23 cellular contexts compared by ENCODE assay signal in genomic region chr2:135612319-135612718, GRCh38.
DNase-seq lines count a peak whose midpoint lies in the region; ATAC-seq, FAIRE-seq and TF ChIP-seq lines count a peak whose summit lies in the region.
"Had no signal": no experiment of that assay in that cellular context is flagged by ENCODE, and none has a peak within 500 bp of the region (broad histone marks: within the 10 kb centered on the region; RNA-seq: fewer than 3 reads in every experiment).

No MANE protein-coding gene starts in this region.

- H2BK15ac ChIP-seq in mesenchymal stem cell (ENCODE audit: low read depth, poor library complexity, severe bottlenecking) = no peak overlapping the region

- no peak overlapping the region for H2BK5ac ChIP-seq in mesenchymal stem cell (ENCODE audit: low read depth, low read length, poor library complexity, severe bottlenecking)

- peaks cover 28% of the 10 kb centered on the region for H3K4me1 ChIP-seq in OCI-LY3 (ENCODE audit: low read length)
- H3K4me1 ChIP-seq in mesenchymal stem cell (ENCODE audit: control insufficient read depth, insufficient read depth, low read depth, low read length) = no peaks in the 10 kb centered on the region
- H3K4me1 ChIP-seq: A549; BE2C; BLaER1 treated with 17β-estradiol and CSF1 and Interleukin-3, amounts not matched to agents 10 nM and 100 nM had no signal

- H4K91ac ChIP-seq in mesenchymal stem cell (ENCODE audit: low read length) = no peak overlapping the region

- H3K27me3 ChIP-seq in OCI-LY3 (ENCODE audit: low read depth, low read length) (no peaks in the 10 kb centered on the region), mesenchymal stem cell (ENCODE audit: control insufficient read depth in 1 of 2, insufficient read depth in 1 of 2, low read length in 2 of 2) (no peaks in the 10 kb centered on the region)
- H3K27me3 ChIP-seq: BE2C; BLaER1 treated with 17β-estradiol and CSF1 and Interleukin-3, amounts not matched to agents 10 nM and 100 nM had no signal

- H3K9me3 ChIP-seq in OCI-LY3 (ENCODE audit: insufficient read depth, low read length) (no peaks in the 10 kb centered on the region), mesenchymal stem cell (ENCODE audit: control insufficient read depth, low read length) (no peaks in the 10 kb centered on the region)
- H3K9me3 ChIP-seq: A549; BE2C; BLaER1 treated with 17β-estradiol and CSF1 and Interleukin-3, amounts not matched to agents 10 nM and 100 nM; HAP-1 had no signal

- no peaks in the 10 kb centered on the region for H3K79me2 ChIP-seq in OCI-LY3 (ENCODE audit: low read length)

- peak; percentile 29 for FAIRE-seq in A204.1 (lab: Jason Lieb, UNC)
- peak; percentile 68 for FAIRE-seq in colon (lab: Jason Lieb, UNC)
- FAIRE-seq: A549, GM18507, H54 had no signal

- TF ChIP-seq CTCF in OCI-LY3 (IDR thresholded peaks at IDR 0.05; ENCODE audit: low read depth, low read length) = no peak

- H2BK12ac ChIP-seq in mesenchymal stem cell (ENCODE audit: low read length in 2 of 2) = no peak overlapping the region

- peak overlapping the region; percentile 45 for H3K4me2 ChIP-seq in OCI-LY3 (ENCODE audit: low read length)
- H3K4me2 ChIP-seq in mesenchymal stem cell (ENCODE audit: low read length, poor library complexity, severe bottlenecking) = no peak overlapping the region
- H3K4me2 ChIP-seq: A549; BLaER1 treated with 17β-estradiol and CSF1 and Interleukin-3, amounts not matched to agents 10 nM and 100 nM had no signal

- H2BK120ac ChIP-seq in mesenchymal stem cell (ENCODE audit: low read depth, low read length) = no peak overlapping the region

- no peak overlapping the region for H3K4ac ChIP-seq in mesenchymal stem cell (ENCODE audit: low read depth in 1 of 2, low read length in 2 of 2)

- no CpG with 5 or more reads among the region's 2 CpGs for WGBS in mesenchymal stem cell

- no peak overlapping the region for H2AK5ac ChIP-seq in mesenchymal stem cell (ENCODE audit: low read length, severe bottlenecking)

- DNase-seq in HuH-7 (ENCODE audit: low spot score) = no peak
- no peak for DNase-seq in mesenchymal stem cell
- DNase-seq in NCI-H2029 (lab: John Stamatoyannopoulos, UW) = no peak
- DNase-seq: ACHN; AML-193; BE2C; CD4-positive, alpha-beta T cell; CD8-positive, alpha-beta memory T cell; DMS53; DMS79 treated with DMSO at 0.1 percent for 48 hours; GOT3; HFFc6 had no signal

- H3K36me3 ChIP-seq in OCI-LY3 (replicated peaks; ENCODE audit: low read depth, low read length) = peaks cover 6% of the 10 kb centered on the region
- peaks cover 0 to 4% of the 10 kb centered on the region in 2 experiments for H3K36me3 ChIP-seq in mesenchymal stem cell (ENCODE audit: control insufficient read depth in 1 of 2, insufficient read depth in 2 of 2, low read depth in 1 of 2, low read length in 2 of 2)
- H3K36me3 ChIP-seq: BE2C, HAP-1 had no signal

- no peaks in the 10 kb centered on the region for H4K20me1 ChIP-seq in OCI-LY3 (ENCODE audit: insufficient read depth, low read length)
- H4K20me1 ChIP-seq: BLaER1 treated with 17β-estradiol and CSF1 and Interleukin-3, amounts not matched to agents 10 nM and 100 nM had no signal

- H3K9ac ChIP-seq in OCI-LY3 (ENCODE audit: low read length) (no peak overlapping the region), mesenchymal stem cell (ENCODE audit: low read length) (no peak overlapping the region)
- H3K9ac ChIP-seq: BLaER1 treated with 17β-estradiol and CSF1 and Interleukin-3, amounts not matched to agents 10 nM and 100 nM had no signal

- no peak overlapping the region for H3K4me3 ChIP-seq in OCI-LY3 (ENCODE audit: low read length)
- no peak overlapping the region for H3K4me3 ChIP-seq in mesenchymal stem cell (ENCODE audit: insufficient read depth in 1 of 2, low read depth in 1 of 2, low read length in 2 of 2)
- H3K4me3 ChIP-seq: A549; BLaER1 treated with 17β-estradiol and CSF1 and Interleukin-3, amounts not matched to agents 10 nM and 100 nM; HAP-1 had no signal

- no peak overlapping the region for H3K18ac ChIP-seq in mesenchymal stem cell (ENCODE audit: low read depth in 1 of 2, low read length in 2 of 2)

- no peak overlapping the region for H3K14ac ChIP-seq in mesenchymal stem cell (ENCODE audit: low read length in 2 of 2)

- H2AFZ ChIP-seq in OCI-LY3 (ENCODE audit: low read depth, low read length) = no peak overlapping the region
- no peak overlapping the region for H2AFZ ChIP-seq in mesenchymal stem cell (ENCODE audit: low read depth, low read length)

- peak; percentile 65 for ATAC-seq in GM18868 (IDR thresholded peaks at IDR 0.05; ENCODE audit: unreplicated experiment)
- ATAC-seq in HG03565 (IDR thresholded peaks at IDR 0.05; ENCODE audit: unreplicated experiment) = no peak
- ATAC-seq: A549 had no signal

- H4K8ac ChIP-seq in mesenchymal stem cell (ENCODE audit: low read length) = no peak overlapping the region

- no peak overlapping the region for H3K27ac ChIP-seq in OCI-LY3 (ENCODE audit: low read length)
- no peak overlapping the region for H3K27ac ChIP-seq in mesenchymal stem cell (ENCODE audit: low read length, poor library complexity, severe bottlenecking)
- H3K27ac ChIP-seq: 22Rv1; A549; BLaER1 treated with 17β-estradiol and CSF1 and Interleukin-3, amounts not matched to agents 10 nM and 100 nM had no signal

- H3K23ac ChIP-seq in mesenchymal stem cell (ENCODE audit: low read length in 2 of 2) = no peak overlapping the region

- H3K79me1 ChIP-seq in mesenchymal stem cell (replicated peaks; ENCODE audit: low read length, poor library complexity, severe bottlenecking) = peaks cover 8% of the 10 kb centered on the region
